Comparison of ENCODE assay signal across 21 cellular contexts in the genomic region with DNA sequence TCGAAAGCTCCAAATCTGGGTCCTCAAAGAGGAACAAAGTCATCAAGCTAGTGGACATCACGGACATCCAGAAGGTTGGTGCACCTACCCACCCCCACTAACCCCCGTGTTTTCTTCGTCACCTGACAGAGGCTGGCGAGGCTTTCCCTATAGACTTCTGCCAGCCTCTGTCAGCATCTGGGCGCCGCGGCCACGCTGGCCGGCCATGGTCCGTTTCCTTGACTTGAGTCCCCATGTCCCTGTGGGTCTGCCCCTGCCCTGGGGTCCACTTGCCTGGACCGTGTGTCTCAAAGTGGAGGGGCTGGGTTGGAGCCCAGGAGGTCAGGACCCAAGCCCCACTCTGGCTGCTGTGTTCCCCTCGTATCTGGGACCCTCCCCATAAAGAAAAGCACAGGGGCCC. TPM values are rescaled to one million over a fixed set of nuclear protein-coding genes. Genes with fewer than 3 reads are reported as not detected.
DNase-seq lines count a peak whose midpoint lies in the region; ATAC-seq and TF ChIP-seq lines count a peak whose summit lies in the region.
"Had no signal": no experiment of that assay in that cellular context is flagged by ENCODE, and none has a peak within 500 bp of the region (broad histone marks: within the 10 kb centered on the region; RNA-seq: fewer than 3 reads in every experiment).

No MANE protein-coding gene starts in this region.

- ATAC-seq in activated naive CD4-positive, alpha-beta T cell treated with anti-CD3 and anti-CD28 coated beads, Interleukin-2, amount 50 U/mL, for 72 hours: no peak
- ATAC-seq in activated T-helper 17 cell treated with anti-CD3 and anti-CD28 coated beads, Interleukin-2, amount 50 U/mL, for 72 hours (replicated peaks): no peak
- no peak for ATAC-seq in stimulated activated effector memory CD8-positive, alpha-beta T cell treated with anti-CD3 and anti-CD28 coated beads, Interleukin-12 subunit alpha, Interleukin-12 subunit beta, amount 100 ng/mL, for 72 hours
- no peak for ATAC-seq in gastrocnemius medialis
- ATAC-seq: SK-N-SH treated with all-trans-retinoic acid at 6 μM for 48 hours, upper lobe of right lung, WTC11 had no signal

- in situ Hi-C loops in gastrocnemius medialis (cut with MboI; ENCODE audit: low sequenced_read_pairs in 4 of 4): loop anchor here in 1 of 4 donors (25.0 kb wide), 1 partner anchor 113 kb away; no protein-coding TSS in a partner anchor

- intact Hi-C loops in sigmoid colon (cut with DNase I): no loop called here
- intact Hi-C loops in ovary (cut with DNase I): loop anchor here in 1 of 4 donors (10.0 kb wide), 1 partner anchor 101 kb away; no protein-coding TSS in a partner anchor
- intact Hi-C loops in gastrocnemius medialis (cut with DNase I; ENCODE audit: low total_unique reads): loop anchor here (5.0 kb wide), 2 partner anchors 98 to 113 kb away; no protein-coding TSS in a partner anchor

- no peaks in the 10 kb centered on the region for H3K36me3 ChIP-seq in CD8-positive, alpha-beta memory T cell (ENCODE audit: insufficient read depth, low read length)
- H3K36me3 ChIP-seq in sigmoid colon (peaks cover 0 to 43% (median 3%) of the 10 kb centered on the region in 4 donors), ovary (no peaks in the 10 kb centered on the region), gastrocnemius medialis (peaks cover 0 to 12% of the 10 kb centered on the region in 2 donors)
- H3K36me3 ChIP-seq: MG63 had no signal

- no peaks in the 10 kb centered on the region for H3K9me3 ChIP-seq in CD8-positive, alpha-beta memory T cell (ENCODE audit: low read length)
- H3K9me3 ChIP-seq in sigmoid colon: no peaks in the 10 kb centered on the region
- no peaks in the 10 kb centered on the region for H3K9me3 ChIP-seq in ovary
- no peaks in the 10 kb centered on the region for H3K9me3 ChIP-seq in gastrocnemius medialis
- H3K9me3 ChIP-seq: MG63, upper lobe of right lung had no signal

- H3K27ac ChIP-seq in CD8-positive, alpha-beta memory T cell (ENCODE audit: low read depth, low read length): no peak overlapping the region
- no peak overlapping the region for H3K27ac ChIP-seq in sigmoid colon
- no peak overlapping the region for H3K27ac ChIP-seq in ovary
- H3K27ac ChIP-seq in gastrocnemius medialis: peak overlapping the region in 2 of 4 donors; percentile 65 to 69
- H3K27ac ChIP-seq: upper lobe of right lung had no signal

- peaks cover 0 to 9% of the 10 kb centered on the region in 2 donors for H3K36me3 Mint-ChIP-seq in activated naive CD4-positive, alpha-beta T cell treated with anti-CD3 and anti-CD28 coated beads, Interleukin-2, amount 50 U/mL, for 72 hours
- peaks cover 0 to 2% (median 0%) of the 10 kb centered on the region in 3 donors for H3K36me3 Mint-ChIP-seq in CD8-positive, alpha-beta memory T cell
- peaks cover 58% of the 10 kb centered on the region for H3K36me3 Mint-ChIP-seq in activated T-helper 17 cell treated with anti-CD3 and anti-CD28 coated beads, Interleukin-2, amount 50 U/mL, for 72 hours (ENCODE audit: low read depth)
- H3K36me3 Mint-ChIP-seq in stimulated activated effector memory CD8-positive, alpha-beta T cell treated with anti-CD3 and anti-CD28 coated beads, Interleukin-12 subunit alpha, Interleukin-12 subunit beta, amount 100 ng/mL, for 72 hours: peaks cover 40% of the 10 kb centered on the region
- H3K36me3 Mint-ChIP-seq: WTC11 had no signal

- H3K9me3 Mint-ChIP-seq in activated naive CD4-positive, alpha-beta T cell treated with anti-CD3 and anti-CD28 coated beads, Interleukin-2, amount 50 U/mL, for 72 hours: no peaks in the 10 kb centered on the region
- no peaks in the 10 kb centered on the region for H3K9me3 Mint-ChIP-seq in CD8-positive, alpha-beta memory T cell
- H3K9me3 Mint-ChIP-seq in activated T-helper 17 cell treated with anti-CD3 and anti-CD28 coated beads, Interleukin-2, amount 50 U/mL, for 72 hours: no peaks in the 10 kb centered on the region
- H3K9me3 Mint-ChIP-seq in stimulated activated effector memory CD8-positive, alpha-beta T cell treated with anti-CD3 and anti-CD28 coated beads, Interleukin-12 subunit alpha, Interleukin-12 subunit beta, amount 100 ng/mL, for 72 hours: no peaks in the 10 kb centered on the region
- H3K9me3 Mint-ChIP-seq: central memory CD8-positive, alpha-beta T cell; WTC11 had no signal

- TF ChIP-seq EP300 in sigmoid colon (IDR thresholded peaks at IDR 0.05) (no peak), ovary (IDR thresholded peaks at IDR 0.05) (no peak)

- H3K27me3 Mint-ChIP-seq in CD8-positive, alpha-beta memory T cell: no peaks in the 10 kb centered on the region
- no peaks in the 10 kb centered on the region for H3K27me3 Mint-ChIP-seq in activated T-helper 17 cell treated with anti-CD3 and anti-CD28 coated beads, Interleukin-2, amount 50 U/mL, for 72 hours
- H3K27me3 Mint-ChIP-seq: central memory CD8-positive, alpha-beta T cell; progenitor cell of endocrine pancreas had no signal

- no peaks in the 10 kb centered on the region for H3K27me3 ChIP-seq in CD8-positive, alpha-beta memory T cell (ENCODE audit: insufficient read depth, low read length, poor library complexity, severe bottlenecking)
- no peaks in the 10 kb centered on the region for H3K27me3 ChIP-seq in sigmoid colon
- H3K27me3 ChIP-seq in ovary: no peaks in the 10 kb centered on the region
- H3K27me3 ChIP-seq in gastrocnemius medialis: no peaks in the 10 kb centered on the region
- H3K27me3 ChIP-seq: MG63, upper lobe of right lung had no signal

- no peak for DNase-seq in activated naive CD4-positive, alpha-beta T cell treated with anti-CD3 and anti-CD28 coated beads, Interleukin-2, amount 50 U/mL, for 72 hours (ENCODE audit: low spot score in 2 of 2)
- no peak for DNase-seq in activated naive CD4-positive, alpha-beta T cell treated with Interleukin-2 at 50 U/mL for 16 hours
- no peak for DNase-seq in CD8-positive, alpha-beta memory T cell
- DNase-seq in stimulated activated effector memory CD8-positive, alpha-beta T cell treated with anti-CD3 and anti-CD28 coated beads, Interleukin-12 subunit alpha, Interleukin-12 subunit beta, amount 100 ng/mL, for 72 hours (ENCODE audit: low spot score in 2 of 2): no peak
- DNase-seq in sigmoid colon (no peak), ovary (no peak), gastrocnemius medialis (no peak)
- DNase-seq: activated gamma-delta T cell treated with Interleukin-2 at 50 U/mL for 16 hours, GDM1, MG63, NCI-H1417, NCI-H2081 treated with DMSO at 0.1 percent for 48 hours, NCI-H446, NCI-H82, upper lobe of right lung had no signal

- H3K4me1 ChIP-seq in CD8-positive, alpha-beta memory T cell (ENCODE audit: insufficient read depth, low read length): peaks cover 25% of the 10 kb centered on the region
- peaks cover 0 to 12% (median 0%) of the 10 kb centered on the region in 4 donors for H3K4me1 ChIP-seq in sigmoid colon
- peaks cover 4% of the 10 kb centered on the region for H3K4me1 ChIP-seq in ovary (ENCODE audit: insufficient read depth)
- H3K4me1 ChIP-seq in gastrocnemius medialis: peaks cover 12 to 17% of the 10 kb centered on the region in 2 donors

- peaks cover 12 to 36% (median 19%) of the 10 kb centered on the region in 3 donors for H3K4me1 Mint-ChIP-seq in CD8-positive, alpha-beta memory T cell
- no peaks in the 10 kb centered on the region for H3K4me1 Mint-ChIP-seq in activated T-helper 17 cell treated with anti-CD3 and anti-CD28 coated beads, Interleukin-2, amount 50 U/mL, for 72 hours
- H3K4me1 Mint-ChIP-seq in stimulated activated effector memory CD8-positive, alpha-beta T cell treated with anti-CD3 and anti-CD28 coated beads, Interleukin-12 subunit alpha, Interleukin-12 subunit beta, amount 100 ng/mL, for 72 hours: peaks cover 36% of the 10 kb centered on the region
- H3K4me1 Mint-ChIP-seq: WTC11 had no signal

- H3K27ac Mint-ChIP-seq in activated naive CD4-positive, alpha-beta T cell treated with anti-CD3 and anti-CD28 coated beads, Interleukin-2, amount 50 U/mL, for 72 hours: peak overlapping the region; percentile 93 to 95
- peak overlapping the region in 7 of 8 donors; percentile 82 to 98 (median 96) for H3K27ac Mint-ChIP-seq in CD8-positive, alpha-beta memory T cell
- H3K27ac Mint-ChIP-seq in activated T-helper 17 cell treated with anti-CD3 and anti-CD28 coated beads, Interleukin-2, amount 50 U/mL, for 72 hours: peak overlapping the region; percentile 95
- peak overlapping the region; percentile 95 for H3K27ac Mint-ChIP-seq in stimulated activated effector memory CD8-positive, alpha-beta T cell treated with anti-CD3 and anti-CD28 coated beads, Interleukin-12 subunit alpha, Interleukin-12 subunit beta, amount 100 ng/mL, for 72 hours
- H3K27ac Mint-ChIP-seq: progenitor cell of endocrine pancreas, WTC11 had no signal

- 93 to 94% methylated on average over 13 of the region's 13 CpGs for WGBS in sigmoid colon, 2 donors
- 92 to 94% (median 94%) methylated on average over 13 of the region's 13 CpGs for WGBS in ovary, 3 donors

- peak overlapping the region in 6 of 7 donors; percentile 80 to 96 (median 92) for H3K4me3 Mint-ChIP-seq in CD8-positive, alpha-beta memory T cell
- peak overlapping the region; percentile 87 for H3K4me3 Mint-ChIP-seq in activated T-helper 17 cell treated with anti-CD3 and anti-CD28 coated beads, Interleukin-2, amount 50 U/mL, for 72 hours
- H3K4me3 Mint-ChIP-seq in stimulated activated effector memory CD8-positive, alpha-beta T cell treated with anti-CD3 and anti-CD28 coated beads, Interleukin-12 subunit alpha, Interleukin-12 subunit beta, amount 100 ng/mL, for 72 hours: peak overlapping the region; percentile 82
- H3K4me3 Mint-ChIP-seq: WTC11 had no signal

- no peak for TF ChIP-seq POLR2A in sigmoid colon (IDR thresholded peaks at IDR 0.05)
- no peak for TF ChIP-seq POLR2A in ovary (IDR thresholded peaks at IDR 0.05)
- TF ChIP-seq POLR2A in gastrocnemius medialis (IDR thresholded peaks at IDR 0.05): no peak

- POLR2A ChIA-PET in CD8-positive, alpha-beta memory T cell (lab: Charles Lee): no interaction called here

- no peak overlapping the region for H3K4me3 ChIP-seq in CD8-positive, alpha-beta memory T cell (ENCODE audit: low read length)
- no peak overlapping the region for H3K4me3 ChIP-seq in sigmoid colon
- no peak overlapping the region for H3K4me3 ChIP-seq in ovary
- no peak overlapping the region for H3K4me3 ChIP-seq in gastrocnemius medialis
- H3K4me3 ChIP-seq: lung, MG63, upper lobe of right lung had no signal

- TF ChIP-seq CTCF in sigmoid colon (IDR thresholded peaks at IDR 0.05) (no peak), ovary (IDR thresholded peaks at IDR 0.05) (no peak), gastrocnemius medialis (IDR thresholded peaks at IDR 0.05 in 4 of 5, conservative IDR thresholded peaks at IDR 0.05 in 1 of 5) (no peak)

- CTCF ChIA-PET in CD8-positive, alpha-beta memory T cell (lab: Charles Lee): no interaction called here

RNA-seq across cellular contexts. Expression of a gene that starts 55.3 kb away (rescaled TPM):
- total RNA-seq in activated naive CD4-positive, alpha-beta T cell treated with anti-CD3 and anti-CD28 coated beads, Interleukin-2, amount 50 U/mL, for 72 hours: 10 to 100 TPM; 33.8 to 42.4 TPM
- total RNA-seq in CD8-positive, alpha-beta memory T cell: 10 to 100 TPM; 25.3 to 33.0 TPM
- 7.6 TPM for polyA plus RNA-seq in CD8-positive, alpha-beta memory T cell
- 10 to 100 TPM; 23.6 to 51.0 TPM for total RNA-seq in activated T-helper 17 cell treated with anti-CD3 and anti-CD28 coated beads, Interleukin-2, amount 50 U/mL, for 72 hours
- total RNA-seq in sigmoid colon (10 to 100 TPM; 11.6 to 46.2 (median 18.4) TPM), ovary (10 to 100 TPM; 19.0 to 40.4 (median 28.7) TPM), gastrocnemius medialis (100 to 1,000 TPM in 1 of 4 donors, 10 to 100 TPM in 3; 16.7 to 106 (median 53.3) TPM)
- polyA plus RNA-seq in sigmoid colon (10 to 100 TPM; 22.8 to 57.2 (median 28.9) TPM), ovary (1 to 10 TPM; 6.2 to 8.0 TPM)
